8 cellular contexts compared by ENCODE assay signal in the genomic region with DNA sequence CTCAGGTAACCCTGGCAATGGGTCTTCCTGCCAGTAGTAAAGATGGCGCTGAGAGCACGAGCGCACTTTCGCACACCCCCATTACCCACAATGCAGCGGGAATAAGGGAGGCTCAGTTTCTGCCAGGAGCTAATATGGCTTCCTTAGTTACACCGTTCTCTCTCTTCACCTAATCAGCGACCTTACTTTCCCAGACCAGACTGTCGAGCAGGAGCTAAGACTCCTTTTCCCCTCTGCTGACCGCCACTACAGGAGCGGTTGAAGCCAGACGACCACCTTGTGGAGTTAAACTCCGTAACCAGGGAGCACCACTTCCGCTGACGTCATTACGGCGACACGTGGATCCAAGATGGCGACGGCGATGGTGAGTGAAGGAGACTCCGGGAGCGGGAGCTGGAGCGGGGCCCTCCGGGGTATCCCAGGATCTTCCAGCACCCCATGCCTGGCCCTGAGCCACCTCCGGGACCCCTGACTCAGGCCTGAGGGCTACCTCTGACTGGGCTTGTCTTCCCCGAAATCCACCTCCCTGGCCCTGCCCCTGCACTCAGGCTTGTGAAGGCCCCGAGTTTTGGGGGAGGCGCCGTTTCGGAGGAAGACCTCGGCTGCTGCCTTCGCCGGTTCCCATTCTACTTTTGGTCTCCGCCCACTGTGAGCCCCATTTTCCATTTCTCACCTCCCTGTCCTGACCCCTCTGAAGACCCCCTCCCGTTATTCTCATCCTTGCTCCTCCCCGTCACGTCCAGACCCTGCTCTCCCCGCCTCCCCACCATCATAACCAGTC. TPM values are rescaled to one million over a fixed set of nuclear protein-coding genes. Genes with fewer than 3 reads are reported as not detected.
A peak's percentile ranks its signal among the peaks of the same experiment; 100 is the strongest.
DNase-seq lines count a peak whose midpoint lies in the region; ATAC-seq, FAIRE-seq and TF ChIP-seq lines count a peak whose summit lies in the region.

Gene TM9SF4 (plus strand): TSS at position 323 of the 781 bp plus-strand sequence. CDS start 27 bp downstream, at position 350.

- H2AFZ ChIP-seq in Loucy (ENCODE audit: low read length): peak within 1 kb of the TSS; percentile 96

- H4K20me1 ChIP-seq in Loucy (ENCODE audit: insufficient read depth, low read length, poor library complexity, severe bottlenecking): peaks cover 18% of the 10 kb centered on the region

- peak within 1 kb of the TSS; percentile 97 for H3K4me2 ChIP-seq in Loucy (ENCODE audit: low read depth, low read length, poor library complexity, severe bottlenecking)

- TF ChIP-seq POLR2A in H54 (IDR thresholded peaks at IDR 0.05; ENCODE audit: low read depth, low read length) (peak; percentile 75), Raji (IDR thresholded peaks at IDR 0.05; ENCODE audit: insufficient read depth, low read depth, low read length) (peak; percentile 88)

- H3K27ac Mint-ChIP-seq in natural killer cell treated with Interleukin-12 subunit alpha and Interleukin-12 subunit beta and Interleukin-15 and Interleukin-18, amount 100 ng/mL, for 72 hours: peak within 1 kb of the TSS; percentile 99 to 100

- H3K79me2 ChIP-seq in Loucy (ENCODE audit: insufficient read depth, low read length): peaks cover 46% of the 10 kb centered on the region

- ATAC-seq in natural killer cell treated with Interleukin-12 subunit alpha and Interleukin-12 subunit beta and Interleukin-15 and Interleukin-18, amount 100 ng/mL, for 72 hours: peak; percentile 90 to 93
- peak; percentile 80 for ATAC-seq in stimulated activated naive CD8-positive, alpha-beta T cell treated with anti-CD3 and anti-CD28 coated beads, Interleukin-15, Interleukin-2, amounts not matched to agents 100 U/mL and 50 U/mL, for 24 hours

- no peaks in the 10 kb centered on the region for H3K9me3 ChIP-seq in Loucy (ENCODE audit: insufficient read depth, low read depth, low read length)

- no peak for FAIRE-seq in H54 (lab: Jason Lieb, UNC)

- H3K27me3 Mint-ChIP-seq in natural killer cell treated with Interleukin-12 subunit alpha and Interleukin-12 subunit beta and Interleukin-15 and Interleukin-18, amount 100 ng/mL, for 72 hours: peaks cover 6 to 8% of the 10 kb centered on the region in 2 donors

- TF ChIP-seq CTCF in Loucy (conservative IDR thresholded peaks at IDR 0.05; ENCODE audit: low read length): no peak
- no peak for TF ChIP-seq CTCF in fibroblast of pulmonary artery (IDR thresholded peaks at IDR 0.05; ENCODE audit: low read length, missing control alignments)

- no peaks in the 10 kb centered on the region for H3K36me3 ChIP-seq in Loucy (ENCODE audit: insufficient read depth, low read length)

- H3K4me3 Mint-ChIP-seq in natural killer cell treated with Interleukin-12 subunit alpha and Interleukin-12 subunit beta and Interleukin-15 and Interleukin-18, amount 100 ng/mL, for 72 hours: peak within 1 kb of the TSS; percentile 93

- H3K27me3 ChIP-seq in Loucy (ENCODE audit: insufficient read depth, low read length, poor library complexity, severe bottlenecking): peaks cover 25% of the 10 kb centered on the region

- peak within 1 kb of the TSS; percentile 93 for H3K9ac ChIP-seq in Loucy (ENCODE audit: low read depth, low read length, poor library complexity, severe bottlenecking)

- H3K4me1 Mint-ChIP-seq in natural killer cell treated with Interleukin-12 subunit alpha and Interleukin-12 subunit beta and Interleukin-15 and Interleukin-18, amount 100 ng/mL, for 72 hours (ENCODE audit: low read depth in 2 of 2): peaks cover 35 to 37% of the 10 kb centered on the region in 2 donors

- DNase-seq in EL (peak; percentile 95), H54 (ENCODE audit: insufficient read length, low spot score) (peak; percentile 64), fibroblast of pulmonary artery (ENCODE audit: low read depth) (peak; percentile 97)
- DNase-seq in activated effector memory CD4-positive, alpha-beta T cell treated with Interleukin-2 at 50 U/mL for 16 hours: peak; percentile 82
- peak; percentile 92 for DNase-seq in natural killer cell treated with Interleukin-12 subunit alpha and Interleukin-12 subunit beta and Interleukin-15 and Interleukin-18, amount 100 ng/mL, for 72 hours (ENCODE audit: low spot score)
- peak; percentile 91 for DNase-seq in stimulated activated naive CD8-positive, alpha-beta T cell treated with anti-CD3 and anti-CD28 coated beads, Interleukin-15, Interleukin-2, amounts not matched to agents 100 U/mL and 50 U/mL, for 24 hours

- no peaks in the 10 kb centered on the region for H3F3A ChIP-seq in Loucy (ENCODE audit: low read depth)

- no peaks in the 10 kb centered on the region for H3K9me3 Mint-ChIP-seq in natural killer cell treated with Interleukin-12 subunit alpha and Interleukin-12 subunit beta and Interleukin-15 and Interleukin-18, amount 100 ng/mL, for 72 hours

- H3K4me3 ChIP-seq in Loucy (ENCODE audit: low read length, poor library complexity, severe bottlenecking): peak within 1 kb of the TSS; percentile 96
- peak within 1 kb of the TSS; percentile 81 for H3K4me3 ChIP-seq in fibroblast of pulmonary artery (replicated peaks; ENCODE audit: low read depth, low read length)

- H3K9me2 ChIP-seq in Loucy (replicated peaks; ENCODE audit: low read depth, low read length): no peaks in the 10 kb centered on the region; the same call in 1 of the 2 replicates

- peaks cover 24% of the 10 kb centered on the region for H3K4me1 ChIP-seq in Loucy (ENCODE audit: insufficient read depth, low read length, poor library complexity, severe bottlenecking)

- H3K36me3 Mint-ChIP-seq in natural killer cell treated with Interleukin-12 subunit alpha and Interleukin-12 subunit beta and Interleukin-15 and Interleukin-18, amount 100 ng/mL, for 72 hours: peaks cover 5% of the 10 kb centered on the region

RNA-seq across cellular contexts. Expression of gene TM9SF4, which starts in this region (rescaled TPM):
- 10 to 100 TPM; 57.9 to 58.1 TPM for total RNA-seq in natural killer cell treated with Interleukin-12 subunit alpha and Interleukin-12 subunit beta and Interleukin-15 and Interleukin-18, amount 100 ng/mL, for 72 hours

Comparison
In these comparisons a context has a peak if more than half of its experiments do, and no peak if none do; other contexts are left out.
1. Peak in every context shown above with its lines: DNase-seq, ATAC-seq and H3K4me3 ChIP-seq.